ENCODE assay signal across 29 cellular contexts in the genomic region with DNA sequence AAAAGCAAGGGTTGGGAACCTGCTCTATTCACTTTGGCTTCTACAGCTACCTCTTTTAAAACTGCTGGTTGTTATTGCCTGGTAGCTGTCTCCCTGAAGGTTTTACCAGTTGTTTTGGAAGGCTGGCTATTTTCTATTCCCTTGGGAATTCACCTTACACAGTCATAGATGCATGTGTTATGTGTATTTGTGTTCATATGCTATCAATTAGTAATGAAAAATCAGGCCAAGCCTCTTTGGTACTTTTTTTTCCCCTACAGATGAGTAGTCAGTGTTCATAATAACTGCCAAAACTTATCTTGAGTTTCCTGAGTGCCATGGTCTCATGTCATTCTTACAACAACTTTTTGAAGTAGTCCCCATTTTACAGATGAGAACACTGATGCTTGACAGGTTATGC.
"Had no signal": no experiment of that assay in that cellular context is flagged by ENCODE, and none has a peak within 500 bp of the region (broad histone marks: within the 10 kb centered on the region; RNA-seq: fewer than 3 reads in every experiment).

No MANE protein-coding gene starts in this region.

- H3K4me3 ChIP-seq: ascending aorta, coronary artery, dorsolateral prefrontal cortex, gastrocnemius medialis, heart left ventricle had no signal

- H3K27ac ChIP-seq: brain microvascular endothelial cell, dorsolateral prefrontal cortex, gastrocnemius medialis had no signal

- H3K9me3 Mint-ChIP-seq: activated CD4-positive, alpha-beta memory T cell treated with anti-CD3 and anti-CD28 coated beads for 36 hours; activated naive CD4-positive, alpha-beta T cell treated with anti-CD3 and anti-CD28 coated beads, Interleukin-2, amount 50 U/mL, for 24 hours; activated naive CD8-positive, alpha-beta T cell treated with anti-CD3 and anti-CD28 coated beads for 36 hours; activated T-helper 1 cell treated with anti-CD3 and anti-CD28 coated beads, Interleukin-12 subunit alpha, Interleukin-12 subunit beta, Interleukin-2, Interleukin-4 antibody, amounts not matched to agents 30 ng/mL and 10 ng/mL and 1 ng/mL, durations not matched to agents 14 hours and 24 hours and 36 hours; activated T-helper 2 cell treated with anti-CD3 and anti-CD28 coated beads, Interferon-gamma antibody, Interleukin-2, Interleukin-4, amounts not matched to agents 10 μg/mL and 5 μg/mL and 100 μg/mL, durations not matched to agents 14 hours and 24 hours and 36 hours; central memory CD8-positive, alpha-beta T cell; dendritic cell treated with granulocyte-macrophage colony-stimulating factor and Interleukin-4, amounts not matched to agents 40 ng/mL and 50 ng/mL, for 4 days; endodermal cell had no signal

- H3K27me3 Mint-ChIP-seq: activated CD4-positive, alpha-beta memory T cell treated with anti-CD3 and anti-CD28 coated beads for 36 hours; activated CD4-positive, alpha-beta T cell treated with anti-CD3 and anti-CD28 coated beads for 36 hours; activated CD4-positive, alpha-beta T cell treated with anti-CD3 and anti-CD28 coated beads, Interleukin-2, amount 10 ng/mL, durations not matched to agents 24 days and 14 days; activated CD8-positive, alpha-beta memory T cell treated with anti-CD3 and anti-CD28 coated beads, Interleukin-2, amount 10 ng/mL, durations not matched to agents 7 days and 5 days; activated naive CD4-positive, alpha-beta T cell treated with anti-CD3 and anti-CD28 coated beads, Interleukin-2, amount 50 U/mL, for 24 hours; activated naive CD8-positive, alpha-beta T cell treated with anti-CD3 and anti-CD28 coated beads for 36 hours; central memory CD8-positive, alpha-beta T cell; dendritic cell treated with granulocyte-macrophage colony-stimulating factor and Interleukin-4, amounts not matched to agents 40 ng/mL and 50 ng/mL, for 4 days had no signal

- DNase-seq: activated CD4-positive, alpha-beta memory T cell treated with anti-CD3 and anti-CD28 coated beads for 36 hours; activated CD4-positive, alpha-beta T cell treated with anti-CD3 and anti-CD28 coated beads for 36 hours; activated CD4-positive, alpha-beta T cell treated with anti-CD3 and anti-CD28 coated beads, Interleukin-2, amount 10 ng/mL, durations not matched to agents 24 days and 14 days; activated CD4-positive, CD25-positive, alpha-beta regulatory T cell; activated CD4-positive, CD25-positive, alpha-beta regulatory T cell treated with anti-CD3 and anti-CD28 coated beads, Interleukin-2, amount 50 U/mL, for 72 hours; activated CD8-positive, alpha-beta memory T cell treated with anti-CD3 and anti-CD28 coated beads, Interleukin-2, amount 10 ng/mL, durations not matched to agents 7 days and 5 days; activated CD8-positive, alpha-beta memory T cell treated with anti-CD3 and anti-CD28 coated beads, Interleukin-2, amount 50 U/mL, for 4 hours; activated CD8-positive, alpha-beta T cell treated with anti-CD3 and anti-CD28 coated beads, Interleukin-2, amount 10 ng/mL, durations not matched to agents 7 days and 5 days; activated effector memory CD4-positive, alpha-beta T cell treated with anti-CD3 and anti-CD28 coated beads, Interleukin-2, amount 50 U/mL, for 16 hours; activated naive CD4-positive, alpha-beta T cell treated with anti-CD3 and anti-CD28 coated beads for 36 hours; activated naive CD8-positive, alpha-beta T cell treated with anti-CD3 and anti-CD28 coated beads for 36 hours; activated T-cell treated with anti-CD3 and anti-CD28 coated beads, Interleukin-2, amount 50 U/mL, for 1 hour; activated T-cell treated with anti-CD3 and anti-CD28 coated beads, Interleukin-2, amount 50 U/mL, for 48 hours; brain microvascular endothelial cell; dorsolateral prefrontal cortex; effector memory CD4-positive, alpha-beta T cell; endodermal cell; gastrocnemius medialis; glutamatergic neuron; heart left ventricle; T-helper 2 cell had no signal

- H3K36me3 Mint-ChIP-seq: activated CD4-positive, alpha-beta memory T cell treated with anti-CD3 and anti-CD28 coated beads for 36 hours; activated CD8-positive, alpha-beta memory T cell treated with anti-CD3 and anti-CD28 coated beads, Interleukin-2, amount 10 ng/mL, durations not matched to agents 7 days and 5 days; activated naive CD4-positive, alpha-beta T cell treated with anti-CD3 and anti-CD28 coated beads, Interleukin-2, amount 50 U/mL, for 24 hours; activated naive CD8-positive, alpha-beta T cell treated with anti-CD3 and anti-CD28 coated beads for 36 hours had no signal

- H3K9me3 ChIP-seq: ascending aorta, gastrocnemius medialis, heart left ventricle had no signal

- H3K27ac Mint-ChIP-seq: activated CD4-positive, alpha-beta memory T cell treated with anti-CD3 and anti-CD28 coated beads for 36 hours; activated CD4-positive, alpha-beta T cell treated with anti-CD3 and anti-CD28 coated beads for 36 hours; activated CD4-positive, alpha-beta T cell treated with anti-CD3 and anti-CD28 coated beads, Interleukin-2, amount 10 ng/mL, durations not matched to agents 24 days and 14 days; activated CD8-positive, alpha-beta memory T cell treated with anti-CD3 and anti-CD28 coated beads, Interleukin-2, amount 10 ng/mL, durations not matched to agents 7 days and 5 days; activated CD8-positive, alpha-beta T cell treated with anti-CD3 and anti-CD28 coated beads, Interleukin-2, amount 10 ng/mL, durations not matched to agents 7 days and 5 days; activated naive CD4-positive, alpha-beta T cell treated with anti-CD3 and anti-CD28 coated beads for 36 hours; activated naive CD4-positive, alpha-beta T cell treated with anti-CD3 and anti-CD28 coated beads, Interleukin-2, amount 50 U/mL, for 24 hours; activated naive CD8-positive, alpha-beta T cell treated with anti-CD3 and anti-CD28 coated beads for 36 hours; activated T-helper 1 cell treated with anti-CD3 and anti-CD28 coated beads, Interleukin-12 subunit alpha, Interleukin-12 subunit beta, Interleukin-2, Interleukin-4 antibody, amounts not matched to agents 30 ng/mL and 10 ng/mL and 1 ng/mL, durations not matched to agents 14 hours and 24 hours and 36 hours; activated T-helper 2 cell treated with anti-CD3 and anti-CD28 coated beads, Interferon-gamma antibody, Interleukin-2, Interleukin-4, amounts not matched to agents 10 μg/mL and 5 μg/mL and 100 μg/mL, durations not matched to agents 14 hours and 24 hours and 36 hours; dendritic cell treated with granulocyte-macrophage colony-stimulating factor and Interleukin-4, amounts not matched to agents 40 ng/mL and 50 ng/mL, for 4 days; endodermal cell had no signal

- H3K4me1 ChIP-seq: gastrocnemius medialis had no signal

- ATAC-seq: activated CD4-positive, alpha-beta T cell treated with anti-CD3 and anti-CD28 coated beads for 36 hours; activated CD8-positive, alpha-beta memory T cell treated with anti-CD3 and anti-CD28 coated beads, Interleukin-2, amount 10 ng/mL, durations not matched to agents 7 days and 5 days; activated CD8-positive, alpha-beta T cell treated with anti-CD3 and anti-CD28 coated beads, Interleukin-2, amount 10 ng/mL, durations not matched to agents 7 days and 5 days; esophagus mucosa; gastrocnemius medialis; heart left ventricle had no signal

- H3K4me1 Mint-ChIP-seq: activated CD4-positive, alpha-beta T cell treated with anti-CD3 and anti-CD28 coated beads for 36 hours; activated CD4-positive, alpha-beta T cell treated with anti-CD3 and anti-CD28 coated beads, Interleukin-2, amount 10 ng/mL, durations not matched to agents 24 days and 14 days; activated CD8-positive, alpha-beta memory T cell treated with anti-CD3 and anti-CD28 coated beads, Interleukin-2, amount 10 ng/mL, durations not matched to agents 7 days and 5 days; activated naive CD4-positive, alpha-beta T cell treated with anti-CD3 and anti-CD28 coated beads, Interleukin-2, amount 50 U/mL, for 24 hours; activated naive CD8-positive, alpha-beta T cell treated with anti-CD3 and anti-CD28 coated beads for 36 hours; central memory CD8-positive, alpha-beta T cell had no signal

- H3K27me3 ChIP-seq: ascending aorta, brain microvascular endothelial cell, dorsolateral prefrontal cortex, gastrocnemius medialis, heart left ventricle had no signal

- H3K4me3 Mint-ChIP-seq: activated CD4-positive, alpha-beta memory T cell treated with anti-CD3 and anti-CD28 coated beads for 36 hours; activated CD4-positive, alpha-beta T cell treated with anti-CD3 and anti-CD28 coated beads for 36 hours; activated CD4-positive, alpha-beta T cell treated with anti-CD3 and anti-CD28 coated beads, Interleukin-2, amount 10 ng/mL, durations not matched to agents 24 days and 14 days; activated CD8-positive, alpha-beta memory T cell treated with anti-CD3 and anti-CD28 coated beads, Interleukin-2, amount 10 ng/mL, durations not matched to agents 7 days and 5 days; activated CD8-positive, alpha-beta T cell treated with anti-CD3 and anti-CD28 coated beads, Interleukin-2, amount 10 ng/mL, durations not matched to agents 7 days and 5 days; activated naive CD4-positive, alpha-beta T cell treated with anti-CD3 and anti-CD28 coated beads for 36 hours; activated naive CD4-positive, alpha-beta T cell treated with anti-CD3 and anti-CD28 coated beads, Interleukin-2, amount 50 U/mL, for 24 hours; activated naive CD8-positive, alpha-beta T cell treated with anti-CD3 and anti-CD28 coated beads for 36 hours; activated T-helper 1 cell treated with anti-CD3 and anti-CD28 coated beads, Interleukin-12 subunit alpha, Interleukin-12 subunit beta, Interleukin-2, Interleukin-4 antibody, amounts not matched to agents 30 ng/mL and 10 ng/mL and 1 ng/mL, durations not matched to agents 14 hours and 24 hours and 36 hours; central memory CD8-positive, alpha-beta T cell; dendritic cell treated with granulocyte-macrophage colony-stimulating factor and Interleukin-4, amounts not matched to agents 40 ng/mL and 50 ng/mL, for 4 days; endodermal cell had no signal

- H3K36me3 ChIP-seq: ascending aorta, brain microvascular endothelial cell, gastrocnemius medialis, heart left ventricle had no signal
